15 cellular contexts compared by ENCODE assay signal in the genomic region with DNA sequence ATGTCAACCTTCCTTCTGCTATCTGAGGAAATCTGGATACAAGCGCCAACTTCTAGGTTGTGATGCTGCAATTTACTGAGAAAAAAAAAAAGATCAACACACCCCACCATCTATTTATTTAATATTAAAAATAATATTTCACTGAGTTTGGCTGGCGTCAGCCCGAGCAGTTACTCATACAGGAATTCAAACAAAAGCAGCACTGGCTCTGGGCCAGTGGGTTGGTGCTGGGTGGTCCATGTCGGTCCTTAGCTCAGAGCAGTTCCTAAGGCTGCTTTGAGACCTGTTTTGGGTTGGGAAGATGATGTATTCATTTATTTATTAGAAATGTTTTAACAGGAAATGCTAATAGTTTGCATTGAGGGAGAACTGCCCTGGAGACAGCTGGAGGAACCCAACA.
"Had no signal": no experiment of that assay in that cellular context is flagged by ENCODE, and none has a peak within 500 bp of the region (broad histone marks: within the 10 kb centered on the region; RNA-seq: fewer than 3 reads in every experiment).

No MANE protein-coding gene starts in this region.

- H3K27ac Mint-ChIP-seq: activated B cell treated with CpG ODN at 0.5 μM for 24 hours; activated naive CD4-positive, alpha-beta T cell treated with anti-CD3 and anti-CD28 coated beads, Interleukin-2, amount 50 U/mL, for 24 hours; stimulated activated memory B cell treated with anti-CD40 and anti-IgM and Interleukin-4, amounts not matched to agents 10 μg/mL and 1 μg/mL and 100 μg/mL, for 72 hours; T-helper 17 cell had no signal

- H3K36me3 Mint-ChIP-seq: activated naive CD4-positive, alpha-beta T cell treated with anti-CD3 and anti-CD28 coated beads, Interleukin-2, amount 50 U/mL, for 24 hours; stimulated activated memory B cell treated with anti-CD40 and anti-IgM and Interleukin-4, amounts not matched to agents 10 μg/mL and 1 μg/mL and 100 μg/mL, for 72 hours had no signal

- DNase-seq: activated B cell treated with CpG ODN at 0.5 μM for 24 hours; activated effector memory CD4-positive, alpha-beta T cell treated with Interleukin-2 at 50 U/mL for 16 hours; activated T-cell treated with anti-CD3 and anti-CD28 coated beads, Interleukin-2, amount 50 U/mL, for 1 hour; caudate nucleus; erythroblast; foreskin fibroblast; heart left ventricle; substantia nigra; T-helper 17 cell had no signal

- H3K4me2 ChIP-seq: smooth muscle cell had no signal

- H3K9me3 Mint-ChIP-seq: activated B cell treated with CpG ODN at 0.5 μM for 24 hours; activated naive CD4-positive, alpha-beta T cell treated with anti-CD3 and anti-CD28 coated beads, Interleukin-2, amount 50 U/mL, for 24 hours; neural crest cell; stimulated activated memory B cell treated with anti-CD40 and anti-IgM and Interleukin-4, amounts not matched to agents 10 μg/mL and 1 μg/mL and 100 μg/mL, for 72 hours had no signal

- H3K4me1 ChIP-seq: heart left ventricle had no signal

- H3K4me3 ChIP-seq: coronary artery, heart left ventricle, SK-N-MC, smooth muscle cell had no signal

- H3K36me3 ChIP-seq: heart left ventricle had no signal

- H3K4me1 Mint-ChIP-seq: activated B cell treated with CpG ODN at 0.5 μM for 24 hours; activated naive CD4-positive, alpha-beta T cell treated with anti-CD3 and anti-CD28 coated beads, Interleukin-2, amount 50 U/mL, for 24 hours; neural crest cell had no signal

- H3K4me3 Mint-ChIP-seq: activated B cell treated with CpG ODN at 0.5 μM for 24 hours; activated naive CD4-positive, alpha-beta T cell treated with anti-CD3 and anti-CD28 coated beads, Interleukin-2, amount 50 U/mL, for 24 hours; neural crest cell; stimulated activated memory B cell treated with anti-CD40 and anti-IgM and Interleukin-4, amounts not matched to agents 10 μg/mL and 1 μg/mL and 100 μg/mL, for 72 hours; T-helper 17 cell had no signal

- H3K9me3 ChIP-seq: heart left ventricle had no signal
